Comparison of ENCODE assay signal across 9 cellular contexts in the genomic region with DNA sequence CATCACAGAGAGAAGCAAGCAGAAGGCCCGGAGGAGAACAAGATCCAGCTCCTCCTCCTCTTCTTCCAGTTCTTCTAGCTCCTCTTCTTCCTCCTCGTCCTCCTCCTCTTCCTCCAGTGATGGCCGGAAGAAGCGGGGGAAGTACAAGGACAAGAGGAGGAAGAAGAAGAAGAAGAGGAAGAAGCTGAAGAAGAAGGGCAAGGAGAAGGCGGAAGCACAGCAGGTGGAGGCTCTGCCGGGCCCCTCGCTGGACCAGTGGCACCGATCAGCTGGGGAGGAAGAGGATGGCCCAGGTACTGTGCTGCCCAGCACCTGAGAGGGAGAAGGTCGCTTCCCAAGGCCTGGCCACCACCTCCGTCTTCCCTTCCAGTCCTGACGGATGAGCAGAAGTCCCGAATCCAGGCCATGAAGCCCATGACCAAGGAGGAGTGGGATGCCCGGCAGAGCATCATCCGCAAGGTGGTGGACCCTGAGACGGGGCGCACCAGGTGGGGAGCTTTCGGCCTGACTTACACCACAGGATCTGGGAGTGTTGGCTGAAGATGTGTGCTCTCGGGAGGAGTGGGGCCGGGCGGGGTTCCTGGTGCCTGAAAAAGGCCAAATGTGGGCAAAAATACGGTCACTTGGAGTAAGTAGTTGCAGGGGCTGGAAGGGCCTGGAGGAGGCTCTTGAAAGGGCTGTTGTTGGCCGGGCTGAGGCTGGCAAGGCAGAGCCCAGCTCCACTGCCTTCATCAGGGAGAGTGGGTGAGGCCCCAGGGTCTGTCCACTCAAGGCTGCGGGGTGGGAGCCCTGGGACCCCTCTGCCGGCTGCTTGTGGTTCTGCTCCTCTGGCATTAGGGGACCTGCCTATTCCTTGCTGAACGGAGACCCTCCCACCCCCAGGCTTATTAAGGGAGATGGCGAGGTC. TPM values are rescaled to one million over a fixed set of nuclear protein-coding genes. Genes with fewer than 3 reads are reported as not detected.
DNase-seq lines count a peak whose midpoint lies in the region; ATAC-seq, FAIRE-seq and TF ChIP-seq lines count a peak whose summit lies in the region.
"Had no signal": no experiment of that assay in that cellular context is flagged by ENCODE, and none has a peak within 500 bp of the region (broad histone marks: within the 10 kb centered on the region; RNA-seq: fewer than 3 reads in every experiment).

No MANE protein-coding gene starts in this region.

- H3K4me3 ChIP-seq in GM12865 (ENCODE audit: low read depth, low read length) (peak overlapping the region; percentile 96), Peyer's patch (peak overlapping the region; percentile 82 to 98 (median 97)), epithelial cell of proximal tubule (ENCODE audit: low read depth, low read length) (peak overlapping the region; percentile 79)

- peaks cover 0 to 34% (median 0%) of the 10 kb centered on the region in 3 donors for H3K36me3 ChIP-seq in Peyer's patch

- peaks cover 10 to 75% (median 32%) of the 10 kb centered on the region in 4 donors for H3K4me1 ChIP-seq in Peyer's patch

- TF ChIP-seq POLR2A in Peyer's patch (IDR thresholded peaks at IDR 0.05), result no peak

- H3K4me3 Mint-ChIP-seq in progenitor cell of endocrine pancreas (ENCODE audit: low read depth), result peak overlapping the region; percentile 85

- DNase-seq in GM12865 (ENCODE audit: low read depth) (no peak), Peyer's patch (no peak), epithelial cell of proximal tubule (ENCODE audit: low read depth) (no peak), progenitor cell of endocrine pancreas (ENCODE audit: low spot score, unreplicated experiment) (no peak), EL (no peak), HTR-8/SVneo (ENCODE audit: insufficient read length, low spot score) (no peak), AML-193 (lab: John Stamatoyannopoulos, UW) (no peak)
- DNase-seq: foreskin melanocyte had no signal

- no peaks in the 10 kb centered on the region for H3K27me3 ChIP-seq in Peyer's patch

- H3K9me3 Mint-ChIP-seq in progenitor cell of endocrine pancreas (ENCODE audit: low read depth), result no peaks in the 10 kb centered on the region

- no peak overlapping the region for H3K27ac Mint-ChIP-seq in progenitor cell of endocrine pancreas

- TF ChIP-seq CTCF in GM12865 (IDR thresholded peaks at IDR 0.05; ENCODE audit: insufficient read depth, low read depth, low read length, missing control alignments), result no peak
- no peak for TF ChIP-seq CTCF in Peyer's patch (IDR thresholded peaks at IDR 0.05)
- TF ChIP-seq CTCF in epithelial cell of proximal tubule (conservative IDR thresholded peaks at IDR 0.05; ENCODE audit: low read depth, low read length), result no peak
- no peak for TF ChIP-seq CTCF in progenitor cell of endocrine pancreas (IDR thresholded peaks at IDR 0.05; ENCODE audit: unreplicated experiment)

- ATAC-seq in GM21390 (IDR thresholded peaks at IDR 0.05; ENCODE audit: unreplicated experiment), result no peak

- no peaks in the 10 kb centered on the region for H3K36me3 Mint-ChIP-seq in progenitor cell of endocrine pancreas (ENCODE audit: insufficient read depth)

- no peaks in the 10 kb centered on the region for H3K9me3 ChIP-seq in Peyer's patch

- no peaks in the 10 kb centered on the region for H3K27me3 Mint-ChIP-seq in progenitor cell of endocrine pancreas

- no peak for FAIRE-seq in HTR-8/SVneo (lab: Jason Lieb, UNC)

- peaks cover 15% of the 10 kb centered on the region for H3K4me1 Mint-ChIP-seq in progenitor cell of endocrine pancreas (ENCODE audit: low read depth)

- peak overlapping the region; percentile 81 to 94 (median 86) for H3K27ac ChIP-seq in Peyer's patch

RNA-seq across cellular contexts. Expression of gene ARL6IP4, which starts 1.4 kb away (rescaled TPM):
- total RNA-seq in Peyer's patch (100 to 1,000 TPM; 155 to 216 (median 180) TPM), epithelial cell of proximal tubule (315 and 359 TPM in 2 replicates), progenitor cell of endocrine pancreas (122 and 127 TPM in 2 replicates)

RNA-seq across cellular contexts. Expression of gene OGFOD2, which starts 6.8 kb away (rescaled TPM):
- total RNA-seq in Peyer's patch (10 to 100 TPM; 29.9 to 37.1 (median 31.4) TPM), epithelial cell of proximal tubule (8.9 and 16.3 TPM in 2 replicates), progenitor cell of endocrine pancreas (16.1 and 16.8 TPM in 2 replicates)

RNA-seq across cellular contexts. Expression of gene ABCB9, which starts 15.6 kb away (rescaled TPM):
- total RNA-seq in Peyer's patch, result 10 to 100 TPM in 3 of 4 donors, 1 to 10 TPM in 1; 8.8 to 29.7 (median 17.4) TPM
- 4.0 and 8.4 TPM in 2 replicates for total RNA-seq in epithelial cell of proximal tubule
- total RNA-seq in progenitor cell of endocrine pancreas, result 10.4 and 10.5 TPM in 2 replicates
